In the genomic region with DNA sequence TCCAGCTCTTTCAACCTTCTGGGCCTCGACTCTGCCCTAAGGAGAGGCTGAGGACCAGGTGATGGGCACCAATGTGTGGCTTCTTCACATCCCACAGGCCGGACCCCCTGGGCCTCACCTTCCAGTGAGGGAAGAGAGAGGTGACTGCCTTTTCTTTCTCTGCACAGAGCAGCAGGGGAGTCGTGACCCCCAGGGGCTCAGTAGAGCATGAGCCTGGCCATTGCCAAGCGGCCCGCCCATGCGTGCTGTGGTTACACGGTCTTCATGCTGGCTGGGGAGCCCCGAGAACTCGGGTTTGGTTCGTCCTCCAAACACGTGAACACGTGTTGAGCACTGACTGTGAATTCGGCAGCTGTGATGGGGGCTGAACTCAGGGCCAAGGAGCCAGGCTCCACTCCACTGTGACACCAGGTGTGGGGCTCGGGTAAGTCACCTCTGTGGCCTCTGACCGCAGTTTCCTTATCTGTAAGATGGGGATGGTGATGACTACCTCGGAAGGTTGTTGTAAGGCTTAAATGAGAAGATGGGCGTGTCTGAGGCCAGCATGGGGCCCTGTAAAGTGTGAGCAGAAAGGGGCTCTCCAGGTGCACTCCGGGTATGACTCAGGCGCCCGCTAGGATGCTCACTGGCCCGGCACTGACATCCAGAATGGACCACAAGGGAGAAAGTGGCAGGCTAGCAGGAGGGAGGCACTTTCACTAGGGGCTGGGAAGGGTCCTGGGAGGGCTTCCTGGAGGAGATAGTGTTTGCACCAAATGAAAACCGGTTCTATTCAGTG, we compare ENCODE assay signal across 9 cellular contexts. TPM values are rescaled to one million over a fixed set of nuclear protein-coding genes. Genes with fewer than 3 reads are reported as not detected.
DNase-seq lines count a peak whose midpoint lies in the region; ATAC-seq lines count a peak whose summit lies in the region.
"Had no signal": no experiment of that assay in that cellular context is flagged by ENCODE, and none has a peak within 500 bp of the region (broad histone marks: within the 10 kb centered on the region; RNA-seq: fewer than 3 reads in every experiment).

No MANE protein-coding gene starts in this region.

- peak overlapping the region; percentile 0 to 64 (median 30) for H3K4me3 Mint-ChIP-seq in CD4-positive, CD25-positive, alpha-beta regulatory T cell
- H3K4me3 Mint-ChIP-seq in IgD-negative memory B cell, result peak overlapping the region; percentile 21 to 86 (median 68)
- peak overlapping the region; percentile 46 for H3K4me3 Mint-ChIP-seq in activated T-helper 17 cell treated with anti-CD3 and anti-CD28 coated beads, Interleukin-2, amount 50 U/mL, for 72 hours

- peak; percentile 89 to 90 for ATAC-seq in CD4-positive, CD25-positive, alpha-beta regulatory T cell (ENCODE audit: low read depth in 2 of 2)
- ATAC-seq in GM21367 (IDR thresholded peaks at IDR 0.05; ENCODE audit: unreplicated experiment), result peak; percentile 77
- peak; percentile 94 for ATAC-seq in activated T-helper 17 cell treated with anti-CD3 and anti-CD28 coated beads, Interleukin-2, amount 50 U/mL, for 72 hours (replicated peaks)

- DNase-seq in CD4-positive, CD25-positive, alpha-beta regulatory T cell, result peak; percentile 59 to 82 (median 74)
- peak; percentile 40 for DNase-seq in stimulated activated CD8-positive, alpha-beta memory T cell treated with anti-CD3 and anti-CD28 coated beads, Interleukin-4, amount 100 ng/mL, for 24 hours (ENCODE audit: low read depth)
- no peak for DNase-seq in putamen (ENCODE audit: low spot score)
- no peak for DNase-seq in DMS153 (lab: John Stamatoyannopoulos, UW)
- DNase-seq in DMS53 treated with DMSO at 0.1 percent for 48 hours (lab: John Stamatoyannopoulos, UW; ENCODE audit: unreplicated experiment), result no peak

- no peaks in the 10 kb centered on the region for H3K36me3 ChIP-seq in CD4-positive, CD25-positive, alpha-beta regulatory T cell (ENCODE audit: control insufficient read depth, insufficient read depth, low read length)

- H3K27me3 Mint-ChIP-seq in CD4-positive, CD25-positive, alpha-beta regulatory T cell, result peaks cover 26% of the 10 kb centered on the region
- H3K27me3 Mint-ChIP-seq in IgD-negative memory B cell, result peaks cover 6% of the 10 kb centered on the region
- H3K27me3 Mint-ChIP-seq in activated T-helper 17 cell treated with anti-CD3 and anti-CD28 coated beads, Interleukin-2, amount 50 U/mL, for 72 hours, result peaks cover 5% of the 10 kb centered on the region

- H3K36me3 Mint-ChIP-seq in CD4-positive, CD25-positive, alpha-beta regulatory T cell, result peaks cover 3% of the 10 kb centered on the region
- H3K36me3 Mint-ChIP-seq in IgD-negative memory B cell, result no peaks in the 10 kb centered on the region
- H3K36me3 Mint-ChIP-seq in activated T-helper 17 cell treated with anti-CD3 and anti-CD28 coated beads, Interleukin-2, amount 50 U/mL, for 72 hours (ENCODE audit: low read depth), result no peaks in the 10 kb centered on the region

- H3K9me3 Mint-ChIP-seq in CD4-positive, CD25-positive, alpha-beta regulatory T cell, result peaks cover 0 to 1% (median 0%) of the 10 kb centered on the region in 7 donors
- no peaks in the 10 kb centered on the region for H3K9me3 Mint-ChIP-seq in IgD-negative memory B cell
- H3K9me3 Mint-ChIP-seq in activated T-helper 17 cell treated with anti-CD3 and anti-CD28 coated beads, Interleukin-2, amount 50 U/mL, for 72 hours, result no peaks in the 10 kb centered on the region

- peak overlapping the region; percentile 63 for H3K27ac ChIP-seq in CD4-positive, CD25-positive, alpha-beta regulatory T cell (ENCODE audit: insufficient read depth, low read length, poor library complexity, severe bottlenecking)
- H3K27ac ChIP-seq: C4-2B had no signal

- peaks cover 14% of the 10 kb centered on the region for H3K4me1 ChIP-seq in CD4-positive, CD25-positive, alpha-beta regulatory T cell (ENCODE audit: control insufficient read depth, insufficient read depth, low read length, poor library complexity, severe bottlenecking)

- H3K4me1 Mint-ChIP-seq in CD4-positive, CD25-positive, alpha-beta regulatory T cell, result peaks cover 4 to 26% (median 13%) of the 10 kb centered on the region in 4 donors
- H3K4me1 Mint-ChIP-seq in IgD-negative memory B cell, result peaks cover 27 to 44% (median 29%) of the 10 kb centered on the region in 3 donors
- peaks cover 20% of the 10 kb centered on the region for H3K4me1 Mint-ChIP-seq in activated T-helper 17 cell treated with anti-CD3 and anti-CD28 coated beads, Interleukin-2, amount 50 U/mL, for 72 hours

- H3K27me3 ChIP-seq in CD4-positive, CD25-positive, alpha-beta regulatory T cell (ENCODE audit: control insufficient read depth, insufficient read depth, low read length), result no peaks in the 10 kb centered on the region

- H3K4me3 ChIP-seq in CD4-positive, CD25-positive, alpha-beta regulatory T cell (ENCODE audit: low read depth, low read length), result no peak overlapping the region

- H3K9me3 ChIP-seq in CD4-positive, CD25-positive, alpha-beta regulatory T cell (ENCODE audit: control insufficient read depth in 2 of 2, low read length in 2 of 2), result no peaks in the 10 kb centered on the region

- peak overlapping the region; percentile 39 to 78 (median 71) for H3K27ac Mint-ChIP-seq in CD4-positive, CD25-positive, alpha-beta regulatory T cell
- H3K27ac Mint-ChIP-seq in IgD-negative memory B cell, result peak overlapping the region; percentile 73 to 97 (median 95)
- H3K27ac Mint-ChIP-seq in activated T-helper 17 cell treated with anti-CD3 and anti-CD28 coated beads, Interleukin-2, amount 50 U/mL, for 72 hours, result peak overlapping the region; percentile 78

RNA-seq across cellular contexts. Expression of gene GRHPR, which starts 13.4 kb away (rescaled TPM):
- 36.6 TPM for total RNA-seq in CD4-positive, CD25-positive, alpha-beta regulatory T cell
- polyA plus RNA-seq in CD4-positive, CD25-positive, alpha-beta regulatory T cell, result 10 to 100 TPM; 47.2 to 73.9 (median 70.6) TPM
- 84.6 TPM for polyA plus RNA-seq in IgD-negative memory B cell
- 10 to 100 TPM; 46.4 to 47.0 TPM for total RNA-seq in activated T-helper 17 cell treated with anti-CD3 and anti-CD28 coated beads, Interleukin-2, amount 50 U/mL, for 72 hours

RNA-seq across cellular contexts. Expression of gene ZBTB5, which starts 56.1 kb away (rescaled TPM):
- total RNA-seq in CD4-positive, CD25-positive, alpha-beta regulatory T cell, result 13.5 TPM
- 1 to 10 TPM in 2 of 4 donors, under 1 TPM in 2; 0.22 to 1.6 (median 1.2) TPM for polyA plus RNA-seq in CD4-positive, CD25-positive, alpha-beta regulatory T cell
- 1.1 TPM for polyA plus RNA-seq in IgD-negative memory B cell
- total RNA-seq in activated T-helper 17 cell treated with anti-CD3 and anti-CD28 coated beads, Interleukin-2, amount 50 U/mL, for 72 hours, result 10 to 100 TPM in 1 of 2 donors, 1 to 10 TPM in 1; 7.7 to 13.8 TPM

Comparison
In these comparisons a context has a peak if more than half of its experiments do, and no peak if none do; other contexts are left out.
1. DNase-seq: peak in CD4-positive, CD25-positive, alpha-beta regulatory T cell (3 of 3) and stimulated activated CD8-positive, alpha-beta memory T cell treated with anti-CD3 and anti-CD28 coated beads, Interleukin-4, amount 100 ng/mL, for 24 hours (single experiment); none in putamen (single experiment), DMS153 (single experiment) and DMS53 treated with DMSO at 0.1 percent for 48 hours (single experiment).
2. Peak in every context shown above with its lines, with median percentiles within 50 percentile points of each other: ATAC-seq, H3K27ac Mint-ChIP-seq and H3K4me3 Mint-ChIP-seq.